Comparison of ENCODE assay signal across 22 cellular contexts in genomic region chr16:797120-797420, GRCh38. TPM values are rescaled to one million over a fixed set of nuclear protein-coding genes. Genes with fewer than 3 reads are reported as not detected.
A peak's percentile ranks its signal among the peaks of the same experiment; 100 is the strongest.
DNase-seq lines count a peak whose midpoint lies in the region; ATAC-seq, FAIRE-seq and TF ChIP-seq lines count a peak whose summit lies in the region.
"Had no signal": no experiment of that assay in that cellular context is flagged by ENCODE, and none has a peak within 500 bp of the region (broad histone marks: within the 10 kb centered on the region; RNA-seq: fewer than 3 reads in every experiment).

No MANE protein-coding gene starts in this region.

- no peak overlapping the region for H3K9ac ChIP-seq in PC-3 (ENCODE audit: low read length)
- no peak overlapping the region for H3K9ac ChIP-seq in GM12878 (ENCODE audit: control insufficient read depth, insufficient read depth, low read length)
- H3K9ac ChIP-seq: BLaER1 had no signal

- DNase-seq in stimulated activated naive CD8-positive, alpha-beta T cell treated with anti-CD3 and anti-CD28 coated beads, Interleukin-15, Interleukin-2, amounts not matched to agents 100 U/mL and 50 U/mL, for 24 hours, result peak; percentile 41
- no peak for DNase-seq in stimulated activated naive CD8-positive, alpha-beta T cell treated with anti-CD3 and anti-CD28 coated beads, Interleukin-15, amount 100 ng/mL, for 72 hours
- DNase-seq in PC-3, result peak; percentile 49
- DNase-seq in GM12878 (ENCODE audit: low read depth, low spot score), result no peak
- no peak for DNase-seq in MCF 10A (ENCODE audit: unreplicated experiment)
- no peak for DNase-seq in GM13976 (ENCODE audit: low spot score)
- DNase-seq: anterior cingulate cortex, DND-41, NCI-H1092, NCI-H2227 treated with DMSO at 0.1 percent for 48 hours, right lobe of liver had no signal

- H3K36me3 Mint-ChIP-seq in MCF 10A (ENCODE audit: insufficient read depth, unreplicated experiment), result no peaks in the 10 kb centered on the region
- H3K36me3 Mint-ChIP-seq: IgD-negative memory B cell had no signal

- no peak for TF ChIP-seq POLR2A in GM12878 (IDR thresholded peaks at IDR 0.05; ENCODE audit: low read depth, low read length)

- H3K79me2 ChIP-seq in PC-3 (ENCODE audit: low read length) (no peaks in the 10 kb centered on the region), GM12878 (ENCODE audit: control insufficient read depth, insufficient read depth, low read length) (no peaks in the 10 kb centered on the region)

- H3K9me3 ChIP-seq in PC-3 (ENCODE audit: low read length) (no peaks in the 10 kb centered on the region), GM12878 (replicated peaks; ENCODE audit: control insufficient read depth, insufficient read depth, low read length) (no peaks in the 10 kb centered on the region)
- H3K9me3 ChIP-seq: BLaER1, neutrophil, right lobe of liver had no signal

- CTCF ChIA-PET in PC-3 (lab: Charles Lee), result no interaction called here
- CTCF ChIA-PET in GM12878 (lab: Yijun Ruan, JAX), result no interaction called here
- CTCF ChIA-PET in MCF 10A (lab: Yijun Ruan, JAX), result interaction anchor here (0.7 kb wide), 2 partner anchors 56 to 304 kb away, joined by 3 to 4 read pairs; partner anchors contain the start of gene CIAO3

- BruUV-seq in PC-3 (replicated peaks; lab: Mats Ljungman, UMichigan), result no TSS peak
- BruUV-seq in GM12878 (replicated peaks; lab: Mats Ljungman, UMichigan), result no TSS peak
- no TSS peak for BruUV-seq in MCF 10A (replicated peaks; lab: Mats Ljungman, UMichigan)

- H3K27ac ChIP-seq in PC-3 (ENCODE audit: low read length), result no peak overlapping the region
- H3K27ac ChIP-seq in GM12878 (ENCODE audit: control insufficient read depth, insufficient read depth), result no peak overlapping the region
- H3K27ac ChIP-seq: BLaER1, neutrophil, right lobe of liver, SK-N-MC had no signal

- H4K20me1 ChIP-seq in PC-3 (ENCODE audit: low read length) (no peaks in the 10 kb centered on the region), GM12878 (ENCODE audit: control insufficient read depth, insufficient read depth) (no peaks in the 10 kb centered on the region)

- TF ChIP-seq EP300 in GM12878 (IDR thresholded peaks at IDR 0.05; ENCODE audit: borderline replicate concordance in 1 of 2, control insufficient read depth in 1 of 2, low read depth in 2 of 2, low read length in 2 of 2), result no peak

- in situ Hi-C loops in GM12878 (cut with MboI), result no loop called here
- in situ Hi-C loops in GM13976 (cut with MboI; ENCODE audit: low sequenced_read_pairs, unreplicated experiment), result no loop called here

- no peak overlapping the region for H3K4me2 ChIP-seq in PC-3 (ENCODE audit: low read length)
- no peak overlapping the region for H3K4me2 ChIP-seq in GM12878 (ENCODE audit: control insufficient read depth, insufficient read depth)
- H3K4me2 ChIP-seq: BLaER1 had no signal

- SMC1A ChIA-PET in GM12878 (lab: Charles Lee; ENCODE audit: uncharacterized antibody, unreplicated experiment), result no interaction called here

- TF ChIP-seq RAD21 in GM12878 (IDR thresholded peaks at IDR 0.05; ENCODE audit: insufficient read depth, low read depth, low read length), result no peak

- TF ChIP-seq CTCF in PC-3 (conservative IDR thresholded peaks at IDR 0.05; ENCODE audit: low read depth, low read length) (no peak), GM12878 (IDR thresholded peaks at IDR 0.05 in 2 of 3, conservative IDR thresholded peaks at IDR 0.05 in 1 of 3; ENCODE audit: control insufficient read depth in 2 of 3, extremely low read depth in 1 of 3, insufficient read depth in 1 of 3, low read depth in 3 of 3, low read length in 3 of 3) (no peak), MCF 10A (IDR thresholded peaks at IDR 0.05; ENCODE audit: unreplicated experiment) (no peak), GM13976 (IDR thresholded peaks at IDR 0.05; ENCODE audit: borderline replicate concordance, control extremely low read depth, extremely low read depth, insufficient read depth, missing control alignments) (no peak)

- H3K4me1 ChIP-seq in PC-3 (ENCODE audit: insufficient read depth, low read length), result peaks cover 12% of the 10 kb centered on the region
- no peaks in the 10 kb centered on the region for H3K4me1 ChIP-seq in GM12878 (ENCODE audit: control insufficient read depth, insufficient read depth, low read length)
- H3K4me1 ChIP-seq: right lobe of liver had no signal

- no peaks in the 10 kb centered on the region for H3F3A ChIP-seq in PC-3 (ENCODE audit: low read length, unreplicated experiment)

- intact Hi-C loops in PC-3 (cut with micrococcal nuclease) (no loop called here), GM12878 (cut with micrococcal nuclease; ENCODE audit: unreplicated experiment) (no loop called here), MCF 10A (cut with micrococcal nuclease) (no loop called here)

- peak; percentile 26 for ATAC-seq in stimulated activated naive CD8-positive, alpha-beta T cell treated with anti-CD3 and anti-CD28 coated beads, Interleukin-15, Interleukin-2, amounts not matched to agents 100 U/mL and 50 U/mL, for 24 hours
- no peak for ATAC-seq in stimulated activated naive CD8-positive, alpha-beta T cell treated with anti-CD3 and anti-CD28 coated beads, Interleukin-15, amount 100 ng/mL, for 72 hours
- ATAC-seq in PC-3 (no peak), GM12878 (peak; percentile 60), HG02981 (IDR thresholded peaks at IDR 0.05; ENCODE audit: unreplicated experiment) (no peak)
- ATAC-seq: right lobe of liver; stimulated activated memory B cell treated with anti-CD40 and anti-IgM and Interleukin-4, amounts not matched to agents 10 μg/mL and 1 μg/mL and 100 μg/mL, for 72 hours had no signal

- RAD21 ChIA-PET in GM12878 (lab: Charles Lee; ENCODE audit: unreplicated experiment), result no interaction called here

- H2AFZ ChIP-seq in PC-3 (ENCODE audit: low read length) (no peak overlapping the region), GM12878 (ENCODE audit: control insufficient read depth, low read depth, low read length) (no peak overlapping the region)

- H3K9me2 ChIP-seq in PC-3 (replicated peaks; ENCODE audit: low read length), result no peaks in the 10 kb centered on the region

- no peak overlapping the region for H3K4me3 Mint-ChIP-seq in stimulated activated naive CD8-positive, alpha-beta T cell treated with anti-CD3 and anti-CD28 coated beads, Interleukin-15, amount 100 ng/mL, for 72 hours
- H3K4me3 Mint-ChIP-seq in MCF 10A (ENCODE audit: unreplicated experiment), result no peak overlapping the region
- H3K4me3 Mint-ChIP-seq: activated T-helper 1 cell treated with anti-CD3 and anti-CD28 coated beads, Interleukin-12 subunit alpha, Interleukin-12 subunit beta, Interleukin-2, Interleukin-4 antibody, amounts not matched to agents 30 ng/mL and 10 ng/mL and 1 ng/mL, durations not matched to agents 14 hours and 24 hours and 36 hours; stimulated activated memory B cell treated with anti-CD40 and anti-IgM and Interleukin-4, amounts not matched to agents 10 μg/mL and 1 μg/mL and 100 μg/mL, for 72 hours had no signal

- no peaks in the 10 kb centered on the region for H3K36me3 ChIP-seq in PC-3 (ENCODE audit: low read depth, low read length)
- H3K36me3 ChIP-seq in GM12878 (ENCODE audit: control insufficient read depth in 2 of 2, insufficient read depth in 2 of 2, low read length in 1 of 2), result peaks cover 0 to 3% of the 10 kb centered on the region in 2 experiments; a peak in 2 of 4 replicates
- H3K36me3 ChIP-seq: right lobe of liver had no signal

- POLR2A ChIA-PET in PC-3 (lab: Charles Lee; ENCODE audit: unreplicated experiment) (no interaction called here), GM12878 (lab: Charles Lee) (no interaction called here), MCF 10A (lab: Yijun Ruan, JAX) (interaction anchor here (0.7 kb wide), 1 partner anchor 11 kb away, joined by 3 read pairs; no protein-coding TSS in a partner anchor)

- H3K27ac Mint-ChIP-seq in stimulated activated naive CD8-positive, alpha-beta T cell treated with anti-CD3 and anti-CD28 coated beads, Interleukin-15, amount 100 ng/mL, for 72 hours, result no peak overlapping the region
- no peak overlapping the region for H3K27ac Mint-ChIP-seq in MCF 10A (ENCODE audit: low read depth, unreplicated experiment)
- H3K27ac Mint-ChIP-seq: activated T-helper 1 cell treated with anti-CD3 and anti-CD28 coated beads, Interleukin-12 subunit alpha, Interleukin-12 subunit beta, Interleukin-2, Interleukin-4 antibody, amounts not matched to agents 30 ng/mL and 10 ng/mL and 1 ng/mL, durations not matched to agents 14 hours and 24 hours and 36 hours; IgD-negative memory B cell; stimulated activated memory B cell treated with anti-CD40 and anti-IgM and Interleukin-4, amounts not matched to agents 10 μg/mL and 1 μg/mL and 100 μg/mL, for 72 hours had no signal

- H3K27me3 ChIP-seq in PC-3 (ENCODE audit: low read length), result no peaks in the 10 kb centered on the region
- peaks cover 0 to 2% of the 10 kb centered on the region in 2 experiments; a peak in 3 of 4 replicates for H3K27me3 ChIP-seq in GM12878 (replicated peaks in 1 of 2; ENCODE audit: control insufficient read depth in 2 of 2, insufficient read depth in 2 of 2, low read length in 1 of 2)
- H3K27me3 ChIP-seq: right lobe of liver had no signal

- H3K4me1 Mint-ChIP-seq in stimulated activated naive CD8-positive, alpha-beta T cell treated with anti-CD3 and anti-CD28 coated beads, Interleukin-15, amount 100 ng/mL, for 72 hours, result peaks cover 16% of the 10 kb centered on the region
- peaks cover 5% of the 10 kb centered on the region for H3K4me1 Mint-ChIP-seq in MCF 10A (ENCODE audit: insufficient read depth, unreplicated experiment)
- H3K4me1 Mint-ChIP-seq: IgD-negative memory B cell had no signal

- FAIRE-seq in GM12878 (lab: Jason Lieb, UNC), result no peak
- FAIRE-seq: TTC549 had no signal

- H3K9me3 Mint-ChIP-seq in stimulated activated naive CD8-positive, alpha-beta T cell treated with anti-CD3 and anti-CD28 coated beads, Interleukin-15, amount 100 ng/mL, for 72 hours, result no peaks in the 10 kb centered on the region
- H3K9me3 Mint-ChIP-seq in MCF 10A (ENCODE audit: unreplicated experiment), result no peaks in the 10 kb centered on the region
- H3K9me3 Mint-ChIP-seq: activated T-helper 1 cell treated with anti-CD3 and anti-CD28 coated beads, Interleukin-12 subunit alpha, Interleukin-12 subunit beta, Interleukin-2, Interleukin-4 antibody, amounts not matched to agents 30 ng/mL and 10 ng/mL and 1 ng/mL, durations not matched to agents 14 hours and 24 hours and 36 hours; IgD-negative memory B cell; stimulated activated memory B cell treated with anti-CD40 and anti-IgM and Interleukin-4, amounts not matched to agents 10 μg/mL and 1 μg/mL and 100 μg/mL, for 72 hours had no signal

- H3K4me3 ChIP-seq in PC-3 (ENCODE audit: low read length) (no peak overlapping the region), GM12878 (no peak overlapping the region)
- H3K4me3 ChIP-seq: BLaER1, right lobe of liver, SK-N-MC had no signal

- peaks cover 35% of the 10 kb centered on the region for H3K27me3 Mint-ChIP-seq in stimulated activated naive CD8-positive, alpha-beta T cell treated with anti-CD3 and anti-CD28 coated beads, Interleukin-15, amount 100 ng/mL, for 72 hours
- H3K27me3 Mint-ChIP-seq in MCF 10A (ENCODE audit: insufficient read depth, unreplicated experiment), result no peaks in the 10 kb centered on the region

- 56% methylated on average over 2 of the region's 2 CpGs for WGBS in GM12878 (ENCODE audit: insufficient coverage, insufficient replicate concordance, low lambda C conversion rate, missing lambda C conversion rate)

RNA-seq across cellular contexts. Expression of gene GNG13, which starts 3.5 kb away (rescaled TPM):
- total RNA-seq in PC-3 (2014; rRNA removed), result not detected in 2 replicates
- total RNA-seq in GM12878 (2013; cell fraction: nucleolus; rRNA removed), result not detected in 2 replicates
- total RNA-seq in GM12878 (2014; rRNA removed), result not detected in 2 replicates
- total RNA-seq in GM12878 (2014; rRNA removed; fragmentation: Illumina TruSeq; extraction: Trizol), result not detected in 2 replicates
- not detected in 2 replicates for total RNA-seq in GM12878 (2021)
- polyA plus RNA-seq in GM12878 (2011; ENCODE audit: low read depth), result 0.33 TPM
- not detected in 2 replicates for polyA plus RNA-seq in GM12878 (2011; rRNA removed)
- polyA plus RNA-seq in GM12878 (2011; cell fraction: cytosol; rRNA removed), result not detected in 2 replicates
- not detected in 2 replicates for polyA plus RNA-seq in GM12878 (2011; cell fraction: nucleus; rRNA removed)
- polyA plus RNA-seq in GM12878 (2012), result 0.88 TPM in 1 of 2 replicates, not detected in the other
- not detected in 2 replicates for polyA plus RNA-seq in GM12878 (2014; fragmentation: Illumina TruSeq; extraction: Trizol)
- polyA plus RNA-seq in GM12878 (2014; fragmentation: Nextera tagmentation; extraction: Ambion mirVana), result not detected
- polyA plus RNA-seq in GM12878 (2014; rRNA removed), result not detected in 2 replicates
- polyA plus RNA-seq in GM12878 (2016; fragmentation: Nextera tagmentation; extraction: Ambion mirVana), result not detected
- not detected in 2 replicates for polyA minus RNA-seq in GM12878 (2011; rRNA and poly(A)+ RNA removed)
- not detected in 2 replicates for polyA minus RNA-seq in GM12878 (2011; cell fraction: cytosol; rRNA and poly(A)+ RNA removed)
- not detected in 2 replicates for polyA minus RNA-seq in GM12878 (2011; cell fraction: nucleus; rRNA and poly(A)+ RNA removed)
- total RNA-seq in MCF 10A (2022), result not detected in 2 replicates
- total RNA-seq: activated T-helper 1 cell treated with anti-CD3 and anti-CD28 coated beads, Interleukin-12 subunit alpha, Interleukin-12 subunit beta, Interleukin-2, Interleukin-4 antibody, amounts not matched to agents 30 ng/mL and 10 ng/mL and 1 ng/mL, durations not matched to agents 14 hours and 24 hours and 36 hours; chondrocyte; mesenteric fat pad; right lobe of liver; urinary bladder had no signal
- polyA plus RNA-seq: IgD-negative memory B cell, urinary bladder had no signal

RNA-seq across cellular contexts. Expression of gene CHTF18, which starts 8.7 kb away (rescaled TPM):
- total RNA-seq in PC-3 (2014; rRNA removed), result 79.0 and 107 TPM in 2 replicates
- 40.0 and 49.3 TPM in 2 replicates for total RNA-seq in GM12878 (2013; cell fraction: nucleolus; rRNA removed)
- 25.6 and 30.0 TPM in 2 replicates for total RNA-seq in GM12878 (2014; rRNA removed)
- total RNA-seq in GM12878 (2014; rRNA removed; fragmentation: Illumina TruSeq; extraction: Trizol), result 6.4 and 8.8 TPM in 2 replicates
- total RNA-seq in GM12878 (2021), result 76.0 and 87.8 TPM in 2 replicates
- 7.8 TPM for polyA plus RNA-seq in GM12878 (2011; ENCODE audit: low read depth)
- polyA plus RNA-seq in GM12878 (2011; rRNA removed), result 4.3 and 7.2 TPM in 2 replicates
- polyA plus RNA-seq in GM12878 (2011; cell fraction: cytosol; rRNA removed), result 15.4 and 27.1 TPM in 2 replicates
- 280 and 396 TPM in 2 replicates for polyA plus RNA-seq in GM12878 (2011; cell fraction: nucleus; rRNA removed)
- 24.4 and 30.7 TPM in 2 replicates for polyA plus RNA-seq in GM12878 (2012)
- polyA plus RNA-seq in GM12878 (2014; fragmentation: Illumina TruSeq; extraction: Trizol), result 0.33 and 1.7 TPM in 2 replicates
- 1 to 10 TPM; 1.6 to 6.2 TPM for polyA plus RNA-seq in GM12878 (2014; fragmentation: Nextera tagmentation; extraction: Ambion mirVana)
- polyA plus RNA-seq in GM12878 (2014; rRNA removed), result 44.1 and 51.1 TPM in 2 replicates
- 10 to 100 TPM; 48.3 to 62.6 TPM for polyA plus RNA-seq in GM12878 (2016; fragmentation: Nextera tagmentation; extraction: Ambion mirVana)
- polyA minus RNA-seq in GM12878 (2011; rRNA and poly(A)+ RNA removed), result 5.6 and 12.4 TPM in 2 replicates
- polyA minus RNA-seq in GM12878 (2011; cell fraction: cytosol; rRNA and poly(A)+ RNA removed), result 8.0 and 11.6 TPM in 2 replicates
- 28.0 and 44.2 TPM in 2 replicates for polyA minus RNA-seq in GM12878 (2011; cell fraction: nucleus; rRNA and poly(A)+ RNA removed)
- total RNA-seq in MCF 10A (2022), result 22.7 and 30.9 TPM in 2 replicates

RNA-seq across cellular contexts. Expression of gene RPUSD1, which starts 8.9 kb away (rescaled TPM):
- total RNA-seq in PC-3 (2014; rRNA removed) (72.6 and 93.7 TPM in 2 replicates), GM12878 (2014; rRNA removed) (40.9 and 48.3 TPM in 2 replicates), GM12878 (2014; rRNA removed; fragmentation: Illumina TruSeq; extraction: Trizol) (7.3 and 9.7 TPM in 2 replicates), GM12878 (2021) (47.4 and 49.7 TPM in 2 replicates), MCF 10A (2022) (19.8 and 24.9 TPM in 2 replicates)
- total RNA-seq in GM12878 (2013; cell fraction: nucleolus; rRNA removed), result 17.3 and 24.3 TPM in 2 replicates
- 5.8 TPM for polyA plus RNA-seq in GM12878 (2011; ENCODE audit: low read depth)
- polyA plus RNA-seq in GM12878 (2011; rRNA removed) (3.4 and 9.4 TPM in 2 replicates), GM12878 (2014; fragmentation: Illumina TruSeq; extraction: Trizol) (0.36 and 4.0 TPM in 2 replicates), GM12878 (2014; fragmentation: Nextera tagmentation; extraction: Ambion mirVana) (1 to 10 TPM in 1 of 2 experiments, under 1 TPM in 1; 0.55 to 1.2 TPM), GM12878 (2014; rRNA removed) (49.9 and 67.3 TPM in 2 replicates), GM12878 (2016; fragmentation: Nextera tagmentation; extraction: Ambion mirVana) (10 to 100 TPM; 32.4 to 43.1 TPM)
- 22.4 and 31.5 TPM in 2 replicates for polyA plus RNA-seq in GM12878 (2011; cell fraction: cytosol; rRNA removed)
- 62.1 and 77.9 TPM in 2 replicates for polyA plus RNA-seq in GM12878 (2011; cell fraction: nucleus; rRNA removed)
- polyA plus RNA-seq in GM12878 (2012), result 16.2 and 19.5 TPM in 2 replicates
- polyA minus RNA-seq in GM12878 (2011; rRNA and poly(A)+ RNA removed), result 6.1 and 17.2 TPM in 2 replicates
- polyA minus RNA-seq in GM12878 (2011; cell fraction: cytosol; rRNA and poly(A)+ RNA removed), result 8.7 and 15.1 TPM in 2 replicates
- 27.2 and 44.4 TPM in 2 replicates for polyA minus RNA-seq in GM12878 (2011; cell fraction: nucleus; rRNA and poly(A)+ RNA removed)

RNA-seq across cellular contexts. Expression of gene MSLN, which starts 36.5 kb away (rescaled TPM):
- total RNA-seq in PC-3 (2014; rRNA removed) (0.73 and 4.7 TPM in 2 replicates), GM12878 (2014; rRNA removed) (not detected in 2 replicates), GM12878 (2014; rRNA removed; fragmentation: Illumina TruSeq; extraction: Trizol) (not detected in 2 replicates), GM12878 (2021) (not detected in 2 replicates), MCF 10A (2022) (18.1 and 25.2 TPM in 2 replicates)
- total RNA-seq in GM12878 (2013; cell fraction: nucleolus; rRNA removed), result 0.69 and 1.6 TPM in 2 replicates
- polyA plus RNA-seq in GM12878 (2011; ENCODE audit: low read depth), result not detected
- polyA plus RNA-seq in GM12878 (2011; rRNA removed) (0.08 TPM in 1 of 2 replicates, not detected in the other), GM12878 (2014; fragmentation: Illumina TruSeq; extraction: Trizol) (not detected in 2 replicates), GM12878 (2014; fragmentation: Nextera tagmentation; extraction: Ambion mirVana) (not detected), GM12878 (2014; rRNA removed) (not detected in 2 replicates), GM12878 (2016; fragmentation: Nextera tagmentation; extraction: Ambion mirVana) (not detected)
- polyA plus RNA-seq in GM12878 (2011; cell fraction: cytosol; rRNA removed), result 0.03 TPM in 1 of 2 replicates, not detected in the other
- 0.20 and 0.40 TPM in 2 replicates for polyA plus RNA-seq in GM12878 (2011; cell fraction: nucleus; rRNA removed)
- polyA plus RNA-seq in GM12878 (2012), result 0.18 TPM in 1 of 2 replicates, not detected in the other
- polyA minus RNA-seq in GM12878 (2011; rRNA and poly(A)+ RNA removed), result not detected in 2 replicates
- polyA minus RNA-seq in GM12878 (2011; cell fraction: cytosol; rRNA and poly(A)+ RNA removed), result 2.7 and 2.9 TPM in 2 replicates
- polyA minus RNA-seq in GM12878 (2011; cell fraction: nucleus; rRNA and poly(A)+ RNA removed), result 0.12 and 0.29 TPM in 2 replicates
- total RNA-seq: activated T-helper 1 cell treated with anti-CD3 and anti-CD28 coated beads, Interleukin-12 subunit alpha, Interleukin-12 subunit beta, Interleukin-2, Interleukin-4 antibody, amounts not matched to agents 30 ng/mL and 10 ng/mL and 1 ng/mL, durations not matched to agents 14 hours and 24 hours and 36 hours; chondrocyte; mesenteric fat pad had no signal
- polyA plus RNA-seq: IgD-negative memory B cell had no signal

RNA-seq across cellular contexts. Expression of gene CIAO3, which starts 56.3 kb away (rescaled TPM):
- total RNA-seq in PC-3 (2014; rRNA removed) (46.1 and 62.5 TPM in 2 replicates), GM12878 (2014; rRNA removed) (31.9 and 37.4 TPM in 2 replicates), GM12878 (2014; rRNA removed; fragmentation: Illumina TruSeq; extraction: Trizol) (12.7 TPM in 2 replicates), GM12878 (2021) (30.2 and 33.5 TPM in 2 replicates), MCF 10A (2022) (28.5 and 31.1 TPM in 2 replicates)
- total RNA-seq in GM12878 (2013; cell fraction: nucleolus; rRNA removed), result 153 and 173 TPM in 2 replicates
- 16.8 TPM for polyA plus RNA-seq in GM12878 (2011; ENCODE audit: low read depth)
- polyA plus RNA-seq in GM12878 (2011; rRNA removed) (24.6 and 29.7 TPM in 2 replicates), GM12878 (2014; fragmentation: Illumina TruSeq; extraction: Trizol) (4.9 and 11.5 TPM in 2 replicates), GM12878 (2014; fragmentation: Nextera tagmentation; extraction: Ambion mirVana) (1 to 10 TPM; 1.4 to 4.0 TPM), GM12878 (2014; rRNA removed) (36.3 and 49.5 TPM in 2 replicates), GM12878 (2016; fragmentation: Nextera tagmentation; extraction: Ambion mirVana) (10 to 100 TPM; 36.3 to 37.5 TPM)
- 38.9 and 47.3 TPM in 2 replicates for polyA plus RNA-seq in GM12878 (2011; cell fraction: cytosol; rRNA removed)
- polyA plus RNA-seq in GM12878 (2011; cell fraction: nucleus; rRNA removed), result 179 and 201 TPM in 2 replicates
- 21.4 and 28.0 TPM in 2 replicates for polyA plus RNA-seq in GM12878 (2012)
- polyA minus RNA-seq in GM12878 (2011; rRNA and poly(A)+ RNA removed), result 27.0 and 44.8 TPM in 2 replicates
- polyA minus RNA-seq in GM12878 (2011; cell fraction: cytosol; rRNA and poly(A)+ RNA removed), result 11.6 and 13.6 TPM in 2 replicates
- polyA minus RNA-seq in GM12878 (2011; cell fraction: nucleus; rRNA and poly(A)+ RNA removed), result 67.1 and 98.5 TPM in 2 replicates

Comparison
In these comparisons a context has a peak if more than half of its experiments do, and no peak if none do; other contexts are left out.
1. ATAC-seq: peak in stimulated activated naive CD8-positive, alpha-beta T cell treated with anti-CD3 and anti-CD28 coated beads, Interleukin-15, Interleukin-2, amounts not matched to agents 100 U/mL and 50 U/mL, for 24 hours (single experiment) and GM12878 (single experiment); none in stimulated activated naive CD8-positive, alpha-beta T cell treated with anti-CD3 and anti-CD28 coated beads, Interleukin-15, amount 100 ng/mL, for 72 hours (single experiment), PC-3 (single experiment) and HG02981 (single experiment).
2. DNase-seq: peak in stimulated activated naive CD8-positive, alpha-beta T cell treated with anti-CD3 and anti-CD28 coated beads, Interleukin-15, Interleukin-2, amounts not matched to agents 100 U/mL and 50 U/mL, for 24 hours (single experiment) and PC-3 (single experiment); none in stimulated activated naive CD8-positive, alpha-beta T cell treated with anti-CD3 and anti-CD28 coated beads, Interleukin-15, amount 100 ng/mL, for 72 hours (0 of 2), GM12878 (single experiment), MCF 10A (single experiment) and GM13976 (single experiment).